ENCODE assay signal across 9 cellular contexts in genomic region chr16:657487-657886, GRCh38.
"Had no signal": no experiment of that assay in that cellular context is flagged by ENCODE, and none has a peak within 500 bp of the region (broad histone marks: within the 10 kb centered on the region; RNA-seq: fewer than 3 reads in every experiment).

No MANE protein-coding gene starts in this region.

- H3K27ac ChIP-seq: GM23248, HL-60, KMS-11 had no signal

- H3K9me3 ChIP-seq: HAP-1 had no signal

- ATAC-seq: HCT116 had no signal

- H3K4me3 ChIP-seq: GM23248, HAP-1 had no signal

- DNase-seq: GM23248, GOT3, H7, IMR-90, KBM-7 had no signal

- H2AFZ ChIP-seq: GM23248 had no signal

- H3K4me1 ChIP-seq: HAP-1 had no signal

- H3K9ac ChIP-seq: GM23248, KMS-11 had no signal

- H3K4me2 ChIP-seq: KMS-11 had no signal
